Comparison of ENCODE assay signal across 8 cellular contexts in the genomic region with DNA sequence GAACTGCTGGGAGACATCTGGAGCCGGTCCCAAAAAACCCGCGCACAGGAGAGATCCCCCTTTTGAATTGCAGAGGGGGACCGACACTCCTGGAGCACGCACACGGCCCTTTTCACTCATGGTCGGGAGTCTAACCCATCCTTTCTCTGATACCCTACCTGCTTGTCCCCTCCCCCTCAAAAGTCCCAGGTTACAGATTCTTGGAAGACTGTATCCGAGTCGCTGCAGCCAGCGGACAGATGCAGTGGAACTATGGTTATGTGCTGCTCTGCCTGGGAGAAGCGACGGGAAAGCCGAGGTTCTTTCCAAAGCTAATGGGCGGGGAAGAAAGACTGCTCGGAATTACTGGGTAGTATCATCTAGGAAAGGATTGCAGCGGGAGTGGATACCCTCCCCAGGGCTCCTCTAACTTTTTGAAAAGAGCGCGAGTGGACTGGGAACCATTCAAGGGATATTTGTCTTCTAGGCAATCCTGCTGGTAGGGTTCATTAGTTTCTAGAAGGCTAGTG. TPM values are rescaled to one million over a fixed set of nuclear protein-coding genes. Genes with fewer than 3 reads are reported as not detected.
DNase-seq lines count a peak whose midpoint lies in the region; ATAC-seq, FAIRE-seq and TF ChIP-seq lines count a peak whose summit lies in the region.

No MANE protein-coding gene starts in this region.

- H3K9ac ChIP-seq in keratinocyte (ENCODE audit: control insufficient read depth, extremely low read depth, insufficient read depth, low read length): peak overlapping the region; percentile 96

- H3K9me3 ChIP-seq in breast epithelium: no peaks in the 10 kb centered on the region
- no peaks in the 10 kb centered on the region for H3K9me3 ChIP-seq in keratinocyte (ENCODE audit: control insufficient read depth, low read depth, low read length)

- H3K9me1 ChIP-seq in keratinocyte (ENCODE audit: control insufficient read depth, extremely low read depth, insufficient read depth, low read length): no peaks in the 10 kb centered on the region

- no peaks in the 10 kb centered on the region for H4K20me1 ChIP-seq in keratinocyte (ENCODE audit: control insufficient read depth, extremely low read depth, insufficient read depth, low read length)

- peak overlapping the region; percentile 14 for H3K27ac Mint-ChIP-seq in stimulated activated naive B cell treated with anti-CD40 and anti-IgM and Interleukin-4, amounts not matched to agents 10 μg/mL and 1 μg/mL and 100 μg/mL, for 72 hours

- peaks cover 61 to 77% of the 10 kb centered on the region in 2 donors for H3K27me3 Mint-ChIP-seq in stimulated activated naive B cell treated with anti-CD40 and anti-IgM and Interleukin-4, amounts not matched to agents 10 μg/mL and 1 μg/mL and 100 μg/mL, for 72 hours

- H3K27ac ChIP-seq in breast epithelium (peak overlapping the region; percentile 82 to 86), keratinocyte (ENCODE audit: control insufficient read depth, insufficient read depth, low read length) (peak overlapping the region; percentile 99)

- peak; percentile 19 for DNase-seq in DMS 273 (lab: John Stamatoyannopoulos, UW; ENCODE audit: unreplicated experiment)
- DNase-seq in DMS 273 treated with DMSO at 0.1 percent for 48 hours (lab: John Stamatoyannopoulos, UW): no peak
- DNase-seq in breast epithelium (ENCODE audit: low spot score in 2 of 2): no peak
- DNase-seq in keratinocyte (ENCODE audit: low read depth, low spot score): no peak
- DNase-seq in stimulated activated naive B cell treated with anti-CD40 and anti-IgM and Interleukin-4, amounts not matched to agents 10 μg/mL and 1 μg/mL and 100 μg/mL, for 72 hours: no peak
- no peak for DNase-seq in foreskin melanocyte

- H3K4me2 ChIP-seq in keratinocyte (ENCODE audit: control insufficient read depth, extremely low read depth, insufficient read depth, low read depth, low read length): peak overlapping the region; percentile 98

- H3K79me2 ChIP-seq in keratinocyte (ENCODE audit: control insufficient read depth, insufficient read depth, low read length): peaks cover 51% of the 10 kb centered on the region

- peaks cover 20 to 39% of the 10 kb centered on the region in 2 donors for H3K4me1 Mint-ChIP-seq in stimulated activated naive B cell treated with anti-CD40 and anti-IgM and Interleukin-4, amounts not matched to agents 10 μg/mL and 1 μg/mL and 100 μg/mL, for 72 hours

- intact Hi-C loops in breast epithelium (cut with DNase I; ENCODE audit: low total_unique reads): no loop called here

- no peak for ATAC-seq in stimulated activated naive B cell treated with anti-CD40 and anti-IgM and Interleukin-4, amounts not matched to agents 10 μg/mL and 1 μg/mL and 100 μg/mL, for 72 hours (replicated peaks)
- ATAC-seq in HG02678 (IDR thresholded peaks at IDR 0.05; ENCODE audit: unreplicated experiment) (no peak), HG02623 (IDR thresholded peaks at IDR 0.05; ENCODE audit: unreplicated experiment) (no peak)

- no peak for TF ChIP-seq CTCF in breast epithelium (IDR thresholded peaks at IDR 0.05)
- TF ChIP-seq CTCF in keratinocyte (optimal IDR thresholded peaks at IDR 0.05 in 1 of 3, IDR thresholded peaks at IDR 0.05 in 1 of 3, conservative IDR thresholded peaks at IDR 0.05 in 1 of 3; ENCODE audit: extremely low read depth in 1 of 3, insufficient read depth in 2 of 3, low read length in 3 of 3): no peak

- H3K4me1 ChIP-seq in breast epithelium (no peaks in the 10 kb centered on the region), keratinocyte (ENCODE audit: control insufficient read depth, extremely low read depth, insufficient read depth, low read length) (peaks cover 48% of the 10 kb centered on the region)

- no peak overlapping the region for H2AFZ ChIP-seq in keratinocyte (ENCODE audit: control insufficient read depth, low read length)

- FAIRE-seq in keratinocyte (lab: Jason Lieb, UNC): peak; percentile 68

- peak overlapping the region; percentile 62 to 70 for H3K4me3 Mint-ChIP-seq in stimulated activated naive B cell treated with anti-CD40 and anti-IgM and Interleukin-4, amounts not matched to agents 10 μg/mL and 1 μg/mL and 100 μg/mL, for 72 hours

- H3K36me3 Mint-ChIP-seq in stimulated activated naive B cell treated with anti-CD40 and anti-IgM and Interleukin-4, amounts not matched to agents 10 μg/mL and 1 μg/mL and 100 μg/mL, for 72 hours: peaks cover 0 to 2% of the 10 kb centered on the region in 2 donors

- H3K27me3 ChIP-seq in breast epithelium (peaks cover 0 to 19% of the 10 kb centered on the region in 2 donors), keratinocyte (ENCODE audit: control insufficient read depth, extremely low read depth, insufficient read depth, low read length) (no peaks in the 10 kb centered on the region)

- H3K4me3 ChIP-seq in breast epithelium (peak overlapping the region; percentile 51 to 83 (median 68)), keratinocyte (ENCODE audit: control insufficient read depth in 2 of 3, extremely low read depth in 1 of 3, insufficient read depth in 2 of 3, low read depth in 1 of 3, low read length in 3 of 3) (peak overlapping the region; percentile 75 to 93 (median 83))

- no peak for TF ChIP-seq POLR2A in breast epithelium (IDR thresholded peaks at IDR 0.05)

- dilution Hi-C loops in keratinocyte (cut with MboI; ENCODE audit: extremely low pct_ligation_motif_present, low sequenced_read_pairs): no loop called here

- H3K9me3 Mint-ChIP-seq in stimulated activated naive B cell treated with anti-CD40 and anti-IgM and Interleukin-4, amounts not matched to agents 10 μg/mL and 1 μg/mL and 100 μg/mL, for 72 hours: no peaks in the 10 kb centered on the region

- no peaks in the 10 kb centered on the region for H3K36me3 ChIP-seq in breast epithelium
- H3K36me3 ChIP-seq in keratinocyte (ENCODE audit: control insufficient read depth in 2 of 2, extremely low read depth in 1 of 2, insufficient read depth in 2 of 2, low read length in 2 of 2): peaks cover 1 to 15% of the 10 kb centered on the region in 2 experiments

RNA-seq across cellular contexts. Expression of gene PTHLH, which starts 1.5 kb away (rescaled TPM):
- 1 to 10 TPM; 2.4 to 7.5 (median 2.9) TPM for total RNA-seq in breast epithelium
- 775 to 851 TPM (median 827 TPM) in 3 replicates for polyA plus RNA-seq in keratinocyte
- 37.3 TPM for polyA plus RNA-seq in keratinocyte (2011; ENCODE audit: low read depth)
- polyA plus RNA-seq in keratinocyte (2011; cell fraction: cytosol; rRNA removed): 464 and 505 TPM in 2 replicates
- 2,708 and 2,894 TPM in 2 replicates for polyA plus RNA-seq in keratinocyte (2011; cell fraction: nucleus; rRNA removed)
- 51.1 and 594 TPM in 2 replicates for polyA plus RNA-seq in keratinocyte (2012; ENCODE audit: low replicate concordance)
- polyA minus RNA-seq in keratinocyte: 141 to 259 TPM (median 248 TPM) in 3 replicates
- polyA minus RNA-seq in keratinocyte (2011; cell fraction: cytosol; rRNA and poly(A)+ RNA removed): 312 TPM
- polyA minus RNA-seq in keratinocyte (2011; cell fraction: nucleus; rRNA and poly(A)+ RNA removed): 652 and 892 TPM in 2 replicates
